Comparison of ENCODE assay signal across 13 cellular contexts in the genomic region with DNA sequence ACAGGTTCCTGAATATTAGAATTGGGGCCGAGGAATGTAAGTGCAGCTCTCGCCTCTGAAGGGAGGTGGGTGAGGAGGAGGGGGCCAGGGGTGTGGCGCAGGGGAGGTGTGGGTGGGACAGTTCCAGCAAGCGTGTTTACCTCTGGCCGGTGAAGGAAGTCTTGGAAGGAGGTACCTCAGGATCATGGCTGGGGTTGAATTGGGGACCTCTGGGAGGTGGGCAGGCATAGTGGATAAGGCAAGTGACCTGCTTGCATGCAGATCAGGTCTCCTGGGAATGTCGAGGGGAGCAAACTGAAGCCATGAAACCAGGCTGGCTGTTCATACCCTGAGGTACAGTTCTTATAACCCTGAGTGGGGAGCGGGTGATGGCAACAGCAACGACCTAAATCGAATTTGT. TPM values are rescaled to one million over a fixed set of nuclear protein-coding genes. Genes with fewer than 3 reads are reported as not detected.
A peak's percentile ranks its signal among the peaks of the same experiment; 100 is the strongest.
DNase-seq lines count a peak whose midpoint lies in the region; ATAC-seq lines count a peak whose summit lies in the region.
"Had no signal": no experiment of that assay in that cellular context is flagged by ENCODE, and none has a peak within 500 bp of the region (broad histone marks: within the 10 kb centered on the region; RNA-seq: fewer than 3 reads in every experiment).

No MANE protein-coding gene starts in this region.

- peaks cover 56 to 82% (median 73%) of the 10 kb centered on the region in 10 experiments for H3K4me1 ChIP-seq in BLaER1 treated with 17β-estradiol and CSF1 and Interleukin-3, amounts not matched to agents 10 nM and 100 nM
- peaks cover 74% of the 10 kb centered on the region for H3K4me1 ChIP-seq in HUES6 (ENCODE audit: control insufficient read depth, insufficient read depth, low read length)
- H3K4me1 ChIP-seq in neuronal stem cell (ENCODE audit: control insufficient read depth in 2 of 2, insufficient read depth in 1 of 2, low read depth in 1 of 2, low read length in 2 of 2): peaks cover 61 to 63% of the 10 kb centered on the region in 2 donors

- peaks cover 6 to 26% (median 19%) of the 10 kb centered on the region in 11 experiments; a peak in 12 of 22 replicates for H4K20me1 ChIP-seq in BLaER1 treated with 17β-estradiol and CSF1 and Interleukin-3, amounts not matched to agents 10 nM and 100 nM

- H3K9me3 ChIP-seq in BLaER1 treated with 17β-estradiol and CSF1 and Interleukin-3, amounts not matched to agents 10 nM and 100 nM (replicated peaks in 1 of 11): no peaks in the 10 kb centered on the region
- no peaks in the 10 kb centered on the region for H3K9me3 ChIP-seq in HUES6 (ENCODE audit: control insufficient read depth, insufficient read depth, low read depth, low read length)
- no peaks in the 10 kb centered on the region for H3K9me3 ChIP-seq in neuronal stem cell (replicated peaks in 1 of 2; ENCODE audit: control insufficient read depth in 2 of 2, insufficient read depth in 1 of 2, low read depth in 1 of 2, low read length in 2 of 2)
- H3K9me3 ChIP-seq: esophagus muscularis mucosa, pancreas had no signal

- peaks cover 2% of the 10 kb centered on the region for H3K79me1 ChIP-seq in neuronal stem cell (ENCODE audit: low read depth, low read length)

- no peak overlapping the region for H2BK5ac ChIP-seq in neuronal stem cell (ENCODE audit: low read length)

- no peak overlapping the region for H3K14ac ChIP-seq in neuronal stem cell (ENCODE audit: low read length)

- H3K27ac ChIP-seq in BLaER1 treated with 17β-estradiol and CSF1 and Interleukin-3, amounts not matched to agents 10 nM and 100 nM: no peak overlapping the region
- no peak overlapping the region for H3K27ac ChIP-seq in HUES6 (ENCODE audit: low read depth, low read length)
- H3K27ac ChIP-seq in caudate nucleus (ENCODE audit: low read depth, low read length): peak overlapping the region; percentile 24
- H3K27ac ChIP-seq in neuronal stem cell (replicated peaks; ENCODE audit: low read length): no peak overlapping the region

- no peaks in the 10 kb centered on the region for H3K27me3 ChIP-seq in BLaER1 treated with 17β-estradiol and CSF1 and Interleukin-3, amounts not matched to agents 10 nM and 100 nM
- H3K27me3 ChIP-seq in HUES6 (ENCODE audit: control insufficient read depth, insufficient read depth, low read length) (no peaks in the 10 kb centered on the region), neuronal stem cell (ENCODE audit: control insufficient read depth in 3 of 3, insufficient read depth in 3 of 3, low read depth in 1 of 3, low read length in 3 of 3) (no peaks in the 10 kb centered on the region)
- H3K27me3 ChIP-seq: esophagus muscularis mucosa, pancreas had no signal

- H4K91ac ChIP-seq in neuronal stem cell (ENCODE audit: low read depth, low read length, poor library complexity): no peak overlapping the region

- H2BK12ac ChIP-seq in neuronal stem cell (ENCODE audit: low read length): no peak overlapping the region

- peak overlapping the region; percentile 60 for H2BK15ac ChIP-seq in neuronal stem cell (ENCODE audit: low read length)

- H3K18ac ChIP-seq in neuronal stem cell (ENCODE audit: low read length): no peak overlapping the region

- no peak for ATAC-seq in GM19455 (IDR thresholded peaks at IDR 0.05; ENCODE audit: unreplicated experiment)
- ATAC-seq: activated CD8-positive, alpha-beta memory T cell treated with anti-CD3 and anti-CD28 coated beads, Interleukin-2, amount 10 ng/mL, durations not matched to agents 7 days and 5 days; pancreas had no signal

- peak overlapping the region; percentile 23 for H2AK5ac ChIP-seq in neuronal stem cell (ENCODE audit: low read depth, low read length)

- no peak overlapping the region for H2BK120ac ChIP-seq in neuronal stem cell (ENCODE audit: low read depth, low read length)

- H3K36me3 ChIP-seq in BLaER1 treated with 17β-estradiol and CSF1 and Interleukin-3, amounts not matched to agents 10 nM and 100 nM: peaks cover 0 to 12% (median 6%) of the 10 kb centered on the region in 11 experiments; a peak in 9 of 22 replicates
- H3K36me3 ChIP-seq in HUES6 (ENCODE audit: control insufficient read depth, insufficient read depth, low read length) (peaks cover 4% of the 10 kb centered on the region; the same call in 1 of the 2 replicates), neuronal stem cell (replicated peaks in 1 of 2; ENCODE audit: control insufficient read depth in 2 of 2, insufficient read depth in 2 of 2, low read length in 2 of 2) (peaks cover 0 to 8% of the 10 kb centered on the region in 2 donors)
- H3K36me3 ChIP-seq: pancreas had no signal

- no peak overlapping the region for H3K9ac ChIP-seq in BLaER1 treated with 17β-estradiol and CSF1 and Interleukin-3, amounts not matched to agents 10 nM and 100 nM
- peak overlapping the region; percentile 87 for H3K9ac ChIP-seq in HUES6 (ENCODE audit: low read length)
- no peak overlapping the region for H3K9ac ChIP-seq in neuronal stem cell (ENCODE audit: low read depth, low read length, poor library complexity)

- H3K23ac ChIP-seq in neuronal stem cell (ENCODE audit: low read depth, low read length, poor library complexity): no peak overlapping the region

- DNase-seq in caudate nucleus (lab: John Stamatoyannopoulos, UW) (no peak), neuronal stem cell (ENCODE audit: low spot score) (no peak), inferior parietal cortex (ENCODE audit: extremely low spot score) (no peak), germinal center (ENCODE audit: low spot score) (no peak)
- DNase-seq in NK-92 treated with Interleukin-12 subunit alpha and Interleukin-12 subunit beta, amount 100 ng/mL, for 24 hours (lab: John Stamatoyannopoulos, UW): no peak
- DNase-seq: activated CD8-positive, alpha-beta memory T cell treated with anti-CD3 and anti-CD28 coated beads, Interleukin-2, amount 10 ng/mL, durations not matched to agents 7 days and 5 days; NCI-H1436; stimulated activated CD8-positive, alpha-beta memory T cell treated with anti-CD3 and anti-CD28 coated beads, Interleukin-4, amount 100 ng/mL, for 48 hours had no signal

- H2AFZ ChIP-seq in neuronal stem cell (ENCODE audit: low read length): no peak overlapping the region

- H3K4me2 ChIP-seq in BLaER1 treated with 17β-estradiol and CSF1 and Interleukin-3, amounts not matched to agents 10 nM and 100 nM: peak overlapping the region in 10 of 11 experiments; percentile 84 to 95 (median 92); a peak in 15 of 22 replicates
- no peak overlapping the region for H3K4me2 ChIP-seq in neuronal stem cell (ENCODE audit: insufficient read depth, low read length, poor library complexity, severe bottlenecking)

- H3K4me3 ChIP-seq in BLaER1 treated with 17β-estradiol and CSF1 and Interleukin-3, amounts not matched to agents 10 nM and 100 nM: no peak overlapping the region
- peak overlapping the region; percentile 87; the same call in 1 of the 2 replicates for H3K4me3 ChIP-seq in HUES6 (ENCODE audit: low read depth, low read length)
- peak overlapping the region in 1 of 2 donors; percentile 76 for H3K4me3 ChIP-seq in neuronal stem cell (ENCODE audit: low read length in 2 of 2)
- H3K4me3 ChIP-seq: pancreas had no signal

- no peak overlapping the region for H4K8ac ChIP-seq in neuronal stem cell (ENCODE audit: low read depth, low read length)

- WGBS in neuronal stem cell (ENCODE audit: extremely low coverage in 2 of 2, insufficient read length in 2 of 2, insufficient replicate concordance in 1 of 2), 2 donors: no CpG with 5 or more reads among the region's 9 CpGs

- no peak overlapping the region for H3K4ac ChIP-seq in neuronal stem cell (ENCODE audit: low read length)

RNA-seq across cellular contexts. Expression of gene ZNF775, which starts 2.0 kb away (rescaled TPM):
- polyA plus RNA-seq in neuronal stem cell (2013, experiment 1 of 2): 15.9 TPM
- 15.7 TPM for polyA plus RNA-seq in neuronal stem cell (2013, experiment 2 of 2)

RNA-seq across cellular contexts. Expression of gene REPIN1, which starts 12.5 kb away (rescaled TPM):
- polyA plus RNA-seq in neuronal stem cell (2013, experiment 1 of 2): 84.5 TPM
- polyA plus RNA-seq in neuronal stem cell (2013, experiment 2 of 2): 85.1 TPM

RNA-seq across cellular contexts. Expression of gene RARRES2, which starts 39.7 kb away (rescaled TPM):
- polyA plus RNA-seq in neuronal stem cell (2013, experiment 1 of 2): 0.99 TPM
- 1.0 TPM for polyA plus RNA-seq in neuronal stem cell (2013, experiment 2 of 2)

RNA-seq across cellular contexts. Expression of gene ACTR3C, which starts 57.8 kb away (rescaled TPM):
- not detected for polyA plus RNA-seq in neuronal stem cell (2013, experiment 1 of 2)
- polyA plus RNA-seq in neuronal stem cell (2013, experiment 2 of 2): not detected

RNA-seq across cellular contexts. Expression of gene LRRC61, which starts 57.9 kb away (rescaled TPM):
- 0.81 TPM for polyA plus RNA-seq in neuronal stem cell (2013, experiment 1 of 2)
- 0.79 TPM for polyA plus RNA-seq in neuronal stem cell (2013, experiment 2 of 2)
